Comparison of ENCODE assay signal across 2 cellular contexts in the genomic region with DNA sequence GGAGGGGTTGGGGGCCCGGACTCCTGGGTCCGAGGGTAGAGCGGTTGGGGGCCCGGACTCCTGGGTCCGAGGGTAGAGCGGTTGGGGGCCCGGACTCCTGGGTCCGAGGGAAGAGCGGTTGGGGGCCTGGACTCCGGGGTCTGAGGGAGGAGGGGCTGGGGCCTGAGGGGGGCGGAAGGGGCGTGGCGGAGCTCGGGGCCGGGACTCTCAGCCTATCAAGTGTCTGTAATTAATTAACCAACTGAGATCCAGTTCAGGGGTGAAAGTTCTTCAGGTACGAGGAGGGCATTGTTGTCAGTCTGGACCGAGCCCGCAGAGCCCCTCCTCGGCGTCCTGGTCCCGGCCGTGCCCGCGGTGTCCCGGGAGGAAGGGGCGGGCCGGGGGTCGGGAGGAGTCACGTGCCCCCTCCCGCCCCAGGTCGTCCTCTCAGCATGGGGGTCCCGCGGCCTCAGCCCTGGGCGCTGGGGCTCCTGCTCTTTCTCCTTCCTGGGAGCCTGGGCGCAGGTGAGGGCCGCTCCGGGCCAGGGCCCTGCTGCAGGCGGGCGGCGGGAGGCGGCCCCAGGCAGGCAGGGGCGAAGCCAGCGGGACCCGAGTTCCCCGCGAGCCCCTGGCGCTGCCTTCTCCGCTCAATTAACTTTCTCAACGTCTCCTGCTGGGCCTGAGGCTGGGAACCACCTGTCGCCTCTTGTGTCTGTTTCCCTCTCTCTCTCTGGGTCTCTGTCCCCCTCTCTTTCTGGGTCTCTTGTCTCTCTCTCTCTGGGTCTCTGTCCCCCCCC.
TF ChIP-seq lines count a peak whose summit lies in the region.

No MANE protein-coding gene starts in this region.

TF ChIP-seq in HEK293, 187 proteins besides CTCF, POLR2A, EP300 and RAD21 (continued from another document and continues in another):
- TF ChIP-seq, protein P1, sequence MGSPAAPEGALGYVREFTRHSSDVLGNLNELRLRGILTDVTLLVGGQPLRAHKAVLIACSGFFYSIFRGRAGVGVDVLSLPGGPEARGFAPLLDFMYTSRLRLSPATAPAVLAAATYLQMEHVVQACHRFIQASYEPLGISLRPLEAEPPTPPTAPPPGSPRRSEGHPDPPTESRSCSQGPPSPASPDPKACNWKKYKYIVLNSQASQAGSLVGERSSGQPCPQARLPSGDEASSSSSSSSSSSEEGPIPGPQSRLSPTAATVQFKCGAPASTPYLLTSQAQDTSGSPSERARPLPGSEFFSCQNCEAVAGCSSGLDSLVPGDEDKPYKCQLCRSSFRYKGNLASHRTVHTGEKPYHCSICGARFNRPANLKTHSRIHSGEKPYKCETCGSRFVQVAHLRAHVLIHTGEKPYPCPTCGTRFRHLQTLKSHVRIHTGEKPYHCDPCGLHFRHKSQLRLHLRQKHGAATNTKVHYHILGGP (tag by site-specific recombination; IDR thresholded peaks at IDR 0.05), result no peak
- peak; percentile 81 for TF ChIP-seq KLF9 (tag by site-specific recombination; IDR thresholded peaks at IDR 0.05; ENCODE audit: low read depth)
- TF ChIP-seq ZNF561 (tag by site-specific recombination; IDR thresholded peaks at IDR 0.05; ENCODE audit: borderline replicate concordance), result peak; percentile 76
- 0 out of 2 replicates have a peak, but pooled peaks have one; percentile 13 for TF ChIP-seq ZNF843 (tag by site-specific recombination; IDR thresholded peaks at IDR 0.05)
- TF ChIP-seq ZNF354C (tag by site-specific recombination; IDR thresholded peaks at IDR 0.05; ENCODE audit: borderline replicate concordance, low read depth), result no peak
- TF ChIP-seq ZNF48 (tag by site-specific recombination; IDR thresholded peaks at IDR 0.05), result no peak
- no peak for TF ChIP-seq MZF1 (tag by site-specific recombination; IDR thresholded peaks at IDR 0.05; ENCODE audit: borderline replicate concordance)
- peak; percentile 55 for TF ChIP-seq GLIS1 (tag by site-specific recombination; IDR thresholded peaks at IDR 0.05)
- peak; percentile 53 for TF ChIP-seq ZSCAN30 (tag by site-specific recombination; IDR thresholded peaks at IDR 0.05)
- no peak for TF ChIP-seq ZNF202 (tag by site-specific recombination; IDR thresholded peaks at IDR 0.05; ENCODE audit: borderline replicate concordance)
- no peak for TF ChIP-seq ZBTB1 (tag by site-specific recombination; IDR thresholded peaks at IDR 0.05)
- TF ChIP-seq, protein P2, sequence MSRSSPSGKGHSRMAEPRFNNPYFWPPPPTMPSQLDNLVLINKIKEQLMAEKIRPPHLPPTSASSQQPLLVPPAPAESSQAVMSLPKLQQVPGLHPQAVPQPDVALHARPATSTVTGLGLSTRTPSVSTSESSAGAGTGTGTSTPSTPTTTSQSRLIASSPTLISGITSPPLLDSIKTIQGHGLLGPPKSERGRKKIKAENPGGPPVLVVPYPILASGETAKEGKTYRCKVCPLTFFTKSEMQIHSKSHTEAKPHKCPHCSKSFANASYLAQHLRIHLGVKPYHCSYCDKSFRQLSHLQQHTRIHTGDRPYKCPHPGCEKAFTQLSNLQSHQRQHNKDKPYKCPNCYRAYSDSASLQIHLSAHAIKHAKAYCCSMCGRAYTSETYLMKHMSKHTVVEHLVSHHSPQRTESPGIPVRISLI (tag by site-specific recombination; IDR thresholded peaks at IDR 0.05), result no peak
- no peak for TF ChIP-seq ZNF654 (tag by site-specific recombination; IDR thresholded peaks at IDR 0.05; ENCODE audit: low read depth)
- TF ChIP-seq, protein P3, sequence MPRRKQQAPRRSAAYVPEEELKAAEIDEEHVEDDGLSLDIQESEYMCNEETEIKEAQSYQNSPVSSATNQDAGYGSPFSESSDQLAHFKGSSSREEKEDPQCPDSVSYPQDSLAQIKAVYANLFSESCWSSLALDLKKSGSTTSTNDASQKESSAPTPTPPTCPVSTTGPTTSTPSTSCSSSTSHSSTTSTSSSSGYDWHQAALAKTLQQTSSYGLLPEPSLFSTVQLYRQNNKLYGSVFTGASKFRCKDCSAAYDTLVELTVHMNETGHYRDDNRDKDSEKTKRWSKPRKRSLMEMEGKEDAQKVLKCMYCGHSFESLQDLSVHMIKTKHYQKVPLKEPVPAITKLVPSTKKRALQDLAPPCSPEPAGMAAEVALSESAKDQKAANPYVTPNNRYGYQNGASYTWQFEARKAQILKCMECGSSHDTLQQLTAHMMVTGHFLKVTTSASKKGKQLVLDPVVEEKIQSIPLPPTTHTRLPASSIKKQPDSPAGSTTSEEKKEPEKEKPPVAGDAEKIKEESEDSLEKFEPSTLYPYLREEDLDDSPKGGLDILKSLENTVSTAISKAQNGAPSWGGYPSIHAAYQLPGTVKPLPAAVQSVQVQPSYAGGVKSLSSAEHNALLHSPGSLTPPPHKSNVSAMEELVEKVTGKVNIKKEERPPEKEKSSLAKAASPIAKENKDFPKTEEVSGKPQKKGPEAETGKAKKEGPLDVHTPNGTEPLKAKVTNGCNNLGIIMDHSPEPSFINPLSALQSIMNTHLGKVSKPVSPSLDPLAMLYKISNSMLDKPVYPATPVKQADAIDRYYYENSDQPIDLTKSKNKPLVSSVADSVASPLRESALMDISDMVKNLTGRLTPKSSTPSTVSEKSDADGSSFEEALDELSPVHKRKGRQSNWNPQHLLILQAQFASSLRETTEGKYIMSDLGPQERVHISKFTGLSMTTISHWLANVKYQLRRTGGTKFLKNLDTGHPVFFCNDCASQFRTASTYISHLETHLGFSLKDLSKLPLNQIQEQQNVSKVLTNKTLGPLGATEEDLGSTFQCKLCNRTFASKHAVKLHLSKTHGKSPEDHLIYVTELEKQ (tag by site-specific recombination; IDR thresholded peaks at IDR 0.05; ENCODE audit: borderline replicate concordance), result no peak
- TF ChIP-seq ZNF473 (tag by site-specific recombination; IDR thresholded peaks at IDR 0.05), result no peak
- TF ChIP-seq MYNN (tag by site-specific recombination; IDR thresholded peaks at IDR 0.05; ENCODE audit: borderline replicate concordance), result no peak
- no peak for TF ChIP-seq ZNF530 (tag by site-specific recombination; IDR thresholded peaks at IDR 0.05; ENCODE audit: low read depth)
- TF ChIP-seq ZNF768 (tag by site-specific recombination; IDR thresholded peaks at IDR 0.05), result no peak
- no peak for TF ChIP-seq ZNF121 (tag by site-specific recombination; IDR thresholded peaks at IDR 0.05)
- TF ChIP-seq, protein P4, sequence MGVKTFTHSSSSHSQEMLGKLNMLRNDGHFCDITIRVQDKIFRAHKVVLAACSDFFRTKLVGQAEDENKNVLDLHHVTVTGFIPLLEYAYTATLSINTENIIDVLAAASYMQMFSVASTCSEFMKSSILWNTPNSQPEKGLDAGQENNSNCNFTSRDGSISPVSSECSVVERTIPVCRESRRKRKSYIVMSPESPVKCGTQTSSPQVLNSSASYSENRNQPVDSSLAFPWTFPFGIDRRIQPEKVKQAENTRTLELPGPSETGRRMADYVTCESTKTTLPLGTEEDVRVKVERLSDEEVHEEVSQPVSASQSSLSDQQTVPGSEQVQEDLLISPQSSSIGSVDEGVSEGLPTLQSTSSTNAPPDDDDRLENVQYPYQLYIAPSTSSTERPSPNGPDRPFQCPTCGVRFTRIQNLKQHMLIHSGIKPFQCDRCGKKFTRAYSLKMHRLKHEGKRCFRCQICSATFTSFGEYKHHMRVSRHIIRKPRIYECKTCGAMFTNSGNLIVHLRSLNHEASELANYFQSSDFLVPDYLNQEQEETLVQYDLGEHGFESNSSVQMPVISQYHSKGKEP (tag by site-specific recombination; IDR thresholded peaks at IDR 0.05), result no peak
- no peak for TF ChIP-seq ZNF776 (tag by site-specific recombination; IDR thresholded peaks at IDR 0.05; ENCODE audit: borderline replicate concordance)

TF ChIP-seq in H1, 55 proteins besides CTCF, POLR2A, EP300 and RAD21 (continued from another document):
- TF ChIP-seq CEBPB (IDR thresholded peaks at IDR 0.05; ENCODE audit: low read depth, low read length), result no peak
- no peak for TF ChIP-seq CHD1 (IDR thresholded peaks at IDR 0.05; ENCODE audit: low read depth, low read length)
- TF ChIP-seq, protein P5, sequence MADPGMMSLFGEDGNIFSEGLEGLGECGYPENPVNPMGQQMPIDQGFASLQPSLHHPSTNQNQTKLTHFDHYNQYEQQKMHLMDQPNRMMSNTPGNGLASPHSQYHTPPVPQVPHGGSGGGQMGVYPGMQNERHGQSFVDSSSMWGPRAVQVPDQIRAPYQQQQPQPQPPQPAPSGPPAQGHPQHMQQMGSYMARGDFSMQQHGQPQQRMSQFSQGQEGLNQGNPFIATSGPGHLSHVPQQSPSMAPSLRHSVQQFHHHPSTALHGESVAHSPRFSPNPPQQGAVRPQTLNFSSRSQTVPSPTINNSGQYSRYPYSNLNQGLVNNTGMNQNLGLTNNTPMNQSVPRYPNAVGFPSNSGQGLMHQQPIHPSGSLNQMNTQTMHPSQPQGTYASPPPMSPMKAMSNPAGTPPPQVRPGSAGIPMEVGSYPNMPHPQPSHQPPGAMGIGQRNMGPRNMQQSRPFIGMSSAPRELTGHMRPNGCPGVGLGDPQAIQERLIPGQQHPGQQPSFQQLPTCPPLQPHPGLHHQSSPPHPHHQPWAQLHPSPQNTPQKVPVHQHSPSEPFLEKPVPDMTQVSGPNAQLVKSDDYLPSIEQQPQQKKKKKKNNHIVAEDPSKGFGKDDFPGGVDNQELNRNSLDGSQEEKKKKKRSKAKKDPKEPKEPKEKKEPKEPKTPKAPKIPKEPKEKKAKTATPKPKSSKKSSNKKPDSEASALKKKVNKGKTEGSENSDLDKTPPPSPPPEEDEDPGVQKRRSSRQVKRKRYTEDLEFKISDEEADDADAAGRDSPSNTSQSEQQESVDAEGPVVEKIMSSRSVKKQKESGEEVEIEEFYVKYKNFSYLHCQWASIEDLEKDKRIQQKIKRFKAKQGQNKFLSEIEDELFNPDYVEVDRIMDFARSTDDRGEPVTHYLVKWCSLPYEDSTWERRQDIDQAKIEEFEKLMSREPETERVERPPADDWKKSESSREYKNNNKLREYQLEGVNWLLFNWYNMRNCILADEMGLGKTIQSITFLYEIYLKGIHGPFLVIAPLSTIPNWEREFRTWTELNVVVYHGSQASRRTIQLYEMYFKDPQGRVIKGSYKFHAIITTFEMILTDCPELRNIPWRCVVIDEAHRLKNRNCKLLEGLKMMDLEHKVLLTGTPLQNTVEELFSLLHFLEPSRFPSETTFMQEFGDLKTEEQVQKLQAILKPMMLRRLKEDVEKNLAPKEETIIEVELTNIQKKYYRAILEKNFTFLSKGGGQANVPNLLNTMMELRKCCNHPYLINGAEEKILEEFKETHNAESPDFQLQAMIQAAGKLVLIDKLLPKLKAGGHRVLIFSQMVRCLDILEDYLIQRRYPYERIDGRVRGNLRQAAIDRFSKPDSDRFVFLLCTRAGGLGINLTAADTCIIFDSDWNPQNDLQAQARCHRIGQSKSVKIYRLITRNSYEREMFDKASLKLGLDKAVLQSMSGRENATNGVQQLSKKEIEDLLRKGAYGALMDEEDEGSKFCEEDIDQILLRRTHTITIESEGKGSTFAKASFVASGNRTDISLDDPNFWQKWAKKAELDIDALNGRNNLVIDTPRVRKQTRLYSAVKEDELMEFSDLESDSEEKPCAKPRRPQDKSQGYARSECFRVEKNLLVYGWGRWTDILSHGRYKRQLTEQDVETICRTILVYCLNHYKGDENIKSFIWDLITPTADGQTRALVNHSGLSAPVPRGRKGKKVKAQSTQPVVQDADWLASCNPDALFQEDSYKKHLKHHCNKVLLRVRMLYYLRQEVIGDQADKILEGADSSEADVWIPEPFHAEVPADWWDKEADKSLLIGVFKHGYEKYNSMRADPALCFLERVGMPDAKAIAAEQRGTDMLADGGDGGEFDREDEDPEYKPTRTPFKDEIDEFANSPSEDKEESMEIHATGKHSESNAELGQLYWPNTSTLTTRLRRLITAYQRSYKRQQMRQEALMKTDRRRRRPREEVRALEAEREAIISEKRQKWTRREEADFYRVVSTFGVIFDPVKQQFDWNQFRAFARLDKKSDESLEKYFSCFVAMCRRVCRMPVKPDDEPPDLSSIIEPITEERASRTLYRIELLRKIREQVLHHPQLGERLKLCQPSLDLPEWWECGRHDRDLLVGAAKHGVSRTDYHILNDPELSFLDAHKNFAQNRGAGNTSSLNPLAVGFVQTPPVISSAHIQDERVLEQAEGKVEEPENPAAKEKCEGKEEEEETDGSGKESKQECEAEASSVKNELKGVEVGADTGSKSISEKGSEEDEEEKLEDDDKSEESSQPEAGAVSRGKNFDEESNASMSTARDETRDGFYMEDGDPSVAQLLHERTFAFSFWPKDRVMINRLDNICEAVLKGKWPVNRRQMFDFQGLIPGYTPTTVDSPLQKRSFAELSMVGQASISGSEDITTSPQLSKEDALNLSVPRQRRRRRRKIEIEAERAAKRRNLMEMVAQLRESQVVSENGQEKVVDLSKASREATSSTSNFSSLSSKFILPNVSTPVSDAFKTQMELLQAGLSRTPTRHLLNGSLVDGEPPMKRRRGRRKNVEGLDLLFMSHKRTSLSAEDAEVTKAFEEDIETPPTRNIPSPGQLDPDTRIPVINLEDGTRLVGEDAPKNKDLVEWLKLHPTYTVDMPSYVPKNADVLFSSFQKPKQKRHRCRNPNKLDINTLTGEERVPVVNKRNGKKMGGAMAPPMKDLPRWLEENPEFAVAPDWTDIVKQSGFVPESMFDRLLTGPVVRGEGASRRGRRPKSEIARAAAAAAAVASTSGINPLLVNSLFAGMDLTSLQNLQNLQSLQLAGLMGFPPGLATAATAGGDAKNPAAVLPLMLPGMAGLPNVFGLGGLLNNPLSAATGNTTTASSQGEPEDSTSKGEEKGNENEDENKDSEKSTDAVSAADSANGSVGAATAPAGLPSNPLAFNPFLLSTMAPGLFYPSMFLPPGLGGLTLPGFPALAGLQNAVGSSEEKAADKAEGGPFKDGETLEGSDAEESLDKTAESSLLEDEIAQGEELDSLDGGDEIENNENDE (IDR thresholded peaks at IDR 0.05; ENCODE audit: insufficient replicate concordance, low read length), result no peak
